ENCODE assay signal across 1 cellular context in the genomic region with DNA sequence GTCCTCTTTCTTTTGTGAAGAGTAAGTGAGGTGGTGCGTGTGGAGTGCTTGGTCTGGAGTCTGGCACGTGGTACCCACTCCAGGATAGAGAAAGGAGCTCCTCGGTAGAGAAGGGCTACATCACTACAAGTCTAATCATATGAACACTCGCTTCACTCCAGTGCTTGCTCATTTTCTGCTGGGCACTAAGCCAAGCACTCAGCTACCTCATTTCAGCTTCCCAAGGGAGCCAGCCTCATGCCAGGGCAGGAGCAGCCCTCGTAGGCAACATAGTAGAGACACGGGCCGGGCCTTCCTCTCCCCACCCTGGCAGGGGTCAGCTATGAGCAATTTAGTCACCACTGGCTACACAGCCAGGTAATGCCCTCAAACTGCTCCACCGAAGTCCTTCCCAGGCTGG.
TF ChIP-seq lines count a peak whose summit lies in the region.

No MANE protein-coding gene starts in this region.

TF ChIP-seq in HCT116, 20 proteins besides CTCF, POLR2A, EP300 and RAD21 (continued from another document):
- no peak for TF ChIP-seq ZBTB33 (IDR thresholded peaks at IDR 0.05; ENCODE audit: extremely low read depth, insufficient replicate concordance, low read length)
- TF ChIP-seq SP1 (IDR thresholded peaks at IDR 0.05; ENCODE audit: low read depth), result no peak
- no peak for TF ChIP-seq ELF1 (IDR thresholded peaks at IDR 0.05; ENCODE audit: borderline replicate concordance, low read depth)
- no peak for TF ChIP-seq CEBPB (IDR thresholded peaks at IDR 0.05; ENCODE audit: low read depth)
